Comparison of ENCODE assay signal across 9 cellular contexts in genomic region chr11:17077520-17078401, GRCh38.
DNase-seq lines count a peak whose midpoint lies in the region; ATAC-seq, FAIRE-seq and TF ChIP-seq lines count a peak whose summit lies in the region.
"Had no signal": no experiment of that assay in that cellular context is flagged by ENCODE, and none has a peak within 500 bp of the region (broad histone marks: within the 10 kb centered on the region; RNA-seq: fewer than 3 reads in every experiment).

Gene RPS13 (minus strand): TSS chr11:17077667. CDS start chr11:17077641, 26 bp downstream.

- H3K27ac Mint-ChIP-seq in central memory CD8-positive, alpha-beta T cell (ENCODE audit: low read depth) = peak within 1 kb of the TSS; percentile 97

- H3K4me3 ChIP-seq in AG09309 (ENCODE audit: control insufficient read depth, low read depth, low read length) = peak within 1 kb of the TSS; percentile 92

- H3K9me3 Mint-ChIP-seq in central memory CD8-positive, alpha-beta T cell = no peaks in the 10 kb centered on the region

- peak; percentile 38 for FAIRE-seq in islet of Langerhans (lab: Jason Lieb, UNC)
- FAIRE-seq: colon had no signal

- H3K4me1 Mint-ChIP-seq in central memory CD8-positive, alpha-beta T cell = peaks cover 42% of the 10 kb centered on the region

- H3K4me3 Mint-ChIP-seq in central memory CD8-positive, alpha-beta T cell = peak within 1 kb of the TSS; percentile 99

- DNase-seq in AG09309 (ENCODE audit: low read depth) (peak; percentile 92), NCI-H446 (lab: John Stamatoyannopoulos, UW) (peak; percentile 98 to 100)
- peak; percentile 93 for DNase-seq in activated CD4-positive, CD25-positive, alpha-beta regulatory T cell treated with anti-CD3 and anti-CD28 coated beads, Interleukin-2, amount 50 U/mL, for 16 hours (ENCODE audit: low read depth, low spot score)
- peak; percentile 87 to 90 for DNase-seq in central memory CD8-positive, alpha-beta T cell (ENCODE audit: low spot score in 2 of 2)
- DNase-seq in stimulated activated CD4-positive, alpha-beta T cell treated with anti-CD3 and anti-CD28 coated beads, Interleukin-12 subunit alpha, Interleukin-12 subunit beta, amount 100 ng/mL, for 4 hours = peak; percentile 89

- H3K27me3 Mint-ChIP-seq in central memory CD8-positive, alpha-beta T cell = no peaks in the 10 kb centered on the region

- peaks cover 50% of the 10 kb centered on the region for H3K36me3 Mint-ChIP-seq in central memory CD8-positive, alpha-beta T cell (ENCODE audit: insufficient read depth)

- no peak for TF ChIP-seq CTCF in AG09309 (IDR thresholded peaks at IDR 0.05; ENCODE audit: control insufficient read depth, insufficient read depth, low read depth, low read length, missing control alignments)

- ATAC-seq in GM19025 (IDR thresholded peaks at IDR 0.05; ENCODE audit: low read depth, unreplicated experiment) (peak; percentile 96), HG03342 (IDR thresholded peaks at IDR 0.05; ENCODE audit: unreplicated experiment) (peak; percentile 96)
- peak; percentile 95 for ATAC-seq in central memory CD8-positive, alpha-beta T cell (replicated peaks; ENCODE audit: extremely low read depth, poor library complexity, severe bottlenecking)

Comparison
In these comparisons a context has a peak if more than half of its experiments do, and no peak if none do; other contexts are left out.
1. Peak in every context shown above with its lines: DNase-seq, ATAC-seq and H3K4me3 ChIP-seq.